In the genomic region with DNA sequence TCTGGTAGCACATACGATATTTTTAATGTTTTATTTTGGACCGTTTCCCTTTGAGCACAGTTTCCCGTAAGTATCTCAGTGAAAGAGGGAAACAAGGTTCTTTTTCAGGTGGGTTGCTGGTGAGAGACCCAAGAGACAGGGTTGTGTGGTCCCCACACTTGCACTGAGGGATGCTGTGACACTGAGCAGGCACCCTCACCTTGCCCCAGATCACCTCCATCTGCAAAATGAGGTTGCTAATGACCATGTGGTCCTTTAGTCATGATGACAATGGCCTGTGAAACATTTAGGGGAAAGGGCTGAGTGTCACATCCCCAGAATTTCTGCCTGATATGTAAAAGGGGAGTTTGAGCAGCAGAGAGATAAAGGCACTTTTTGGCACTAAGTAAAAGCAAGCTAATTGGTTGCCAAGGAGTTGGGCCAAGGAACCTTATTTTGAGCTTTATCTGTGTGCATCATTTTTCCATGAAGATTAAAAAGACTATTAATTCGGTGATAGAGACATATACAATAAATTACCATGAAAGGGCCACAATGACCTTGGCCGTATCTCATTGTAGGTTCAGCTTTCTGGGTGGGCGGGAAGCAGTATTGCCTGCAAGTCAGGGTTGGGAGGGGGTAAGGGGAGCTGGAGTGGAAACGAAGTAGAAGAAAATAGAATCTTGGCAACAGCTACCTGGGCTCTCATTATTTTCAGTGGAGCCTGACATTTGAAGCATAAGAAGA, we compare ENCODE assay signal across 11 cellular contexts. TPM values are rescaled to one million over a fixed set of nuclear protein-coding genes. Genes with fewer than 3 reads are reported as not detected.
DNase-seq lines count a peak whose midpoint lies in the region; ATAC-seq and TF ChIP-seq lines count a peak whose summit lies in the region.
"Had no signal": no experiment of that assay in that cellular context is flagged by ENCODE, and none has a peak within 500 bp of the region (broad histone marks: within the 10 kb centered on the region; RNA-seq: fewer than 3 reads in every experiment).

No MANE protein-coding gene starts in this region.

- H3K4me3 ChIP-seq in cardiac muscle cell (no peak overlapping the region), left lung (no peak overlapping the region), gastrocnemius medialis (no peak overlapping the region)

- H3K9me3 Mint-ChIP-seq in activated naive CD8-positive, alpha-beta T cell (ENCODE audit: low read depth): no peaks in the 10 kb centered on the region
- no peaks in the 10 kb centered on the region for H3K9me3 Mint-ChIP-seq in type B pancreatic cell

- peaks cover 20% of the 10 kb centered on the region for H3K36me3 Mint-ChIP-seq in activated naive CD8-positive, alpha-beta T cell
- peaks cover 52% of the 10 kb centered on the region for H3K36me3 Mint-ChIP-seq in type B pancreatic cell

- TF ChIP-seq POLR2A in gastrocnemius medialis (IDR thresholded peaks at IDR 0.05): no peak

- H3K4me3 Mint-ChIP-seq in activated naive CD8-positive, alpha-beta T cell: peak overlapping the region; percentile 98
- peak overlapping the region; percentile 72 for H3K4me3 Mint-ChIP-seq in type B pancreatic cell

- no peaks in the 10 kb centered on the region for H3K27me3 ChIP-seq in cardiac muscle cell
- H3K27me3 ChIP-seq in left lung: peaks cover 0 to 33% of the 10 kb centered on the region in 2 donors
- peaks cover 37 to 45% (median 42%) of the 10 kb centered on the region in 3 donors for H3K27me3 ChIP-seq in gastrocnemius medialis

- in situ Hi-C loops in gastrocnemius medialis (cut with MboI; ENCODE audit: low sequenced_read_pairs in 4 of 4): loop anchor here (5.0 to 10.0 kb wide), 5 partner anchors 163 to 396 kb away; no protein-coding TSS in a partner anchor

- TF ChIP-seq CTCF in cardiac muscle cell (IDR thresholded peaks at IDR 0.05; ENCODE audit: low read depth, low read length): no peak
- TF ChIP-seq CTCF in left lung (IDR thresholded peaks at IDR 0.05): no peak
- no peak for TF ChIP-seq CTCF in type B pancreatic cell (conservative IDR thresholded peaks at IDR 0.05)
- no peak for TF ChIP-seq CTCF in gastrocnemius medialis (IDR thresholded peaks at IDR 0.05 in 4 of 5, conservative IDR thresholded peaks at IDR 0.05 in 1 of 5)

- ATAC-seq in left cardiac atrium (no peak), left lung (no peak), gastrocnemius medialis (no peak)
- no peak for ATAC-seq in activated CD4-positive, CD25-positive, alpha-beta regulatory T cell treated with anti-CD3 and anti-CD28 coated beads, Interleukin-2, amount 50 U/mL, for 24 hours
- ATAC-seq: esophagus mucosa, Panc1 had no signal

- intact Hi-C loops in left cardiac atrium (cut with DNase I): loop anchor here (2.0 to 10.0 kb wide), 6 partner anchors 171 to 393 kb away; no protein-coding TSS in a partner anchor
- intact Hi-C loops in left lung (cut with DNase I): loop anchor here in 1 of 2 donors (5.0 to 10.0 kb wide), 3 partner anchors 171 to 393 kb away; no protein-coding TSS in a partner anchor
- intact Hi-C loops in gastrocnemius medialis (cut with DNase I; ENCODE audit: low total_unique reads): loop anchor here (1.0 to 10.0 kb wide), 5 partner anchors 241 to 976 kb away; partner anchors contain the start of gene PARP11

- H3K4me1 Mint-ChIP-seq in activated naive CD8-positive, alpha-beta T cell (ENCODE audit: low read depth): peaks cover 57% of the 10 kb centered on the region
- H3K4me1 Mint-ChIP-seq in type B pancreatic cell (ENCODE audit: unreplicated experiment): peaks cover 29% of the 10 kb centered on the region

- no peak for DNase-seq in cardiac muscle cell (ENCODE audit: low read depth in 1 of 2, low spot score in 1 of 2)
- DNase-seq in left cardiac atrium: no peak
- no peak for DNase-seq in left lung
- no peak for DNase-seq in type B pancreatic cell (ENCODE audit: extremely low spot score, unreplicated experiment)
- DNase-seq in gastrocnemius medialis: no peak
- DNase-seq in hypothalamus (lab: John Stamatoyannopoulos, UW): no peak
- DNase-seq: WERI-Rb-1 had no signal

- peak overlapping the region; percentile 46 for H3K27ac ChIP-seq in cardiac muscle cell
- peak overlapping the region; percentile 23 to 40 for H3K27ac ChIP-seq in left lung
- no peak overlapping the region for H3K27ac ChIP-seq in gastrocnemius medialis
- H3K27ac ChIP-seq: WERI-Rb-1 had no signal

- peak overlapping the region; percentile 86 for H3K27ac Mint-ChIP-seq in activated naive CD8-positive, alpha-beta T cell
- peak overlapping the region; percentile 73 for H3K27ac Mint-ChIP-seq in type B pancreatic cell

- H3K36me3 ChIP-seq in cardiac muscle cell (peaks cover 2% of the 10 kb centered on the region), left lung (peaks cover 0 to 37% of the 10 kb centered on the region in 2 donors), gastrocnemius medialis (no peaks in the 10 kb centered on the region)
- H3K36me3 ChIP-seq: WERI-Rb-1 had no signal

- no peaks in the 10 kb centered on the region for H3K27me3 Mint-ChIP-seq in activated naive CD8-positive, alpha-beta T cell
- peaks cover 14% of the 10 kb centered on the region for H3K27me3 Mint-ChIP-seq in type B pancreatic cell

- H3K9me3 ChIP-seq in cardiac muscle cell (ENCODE audit: low read depth) (no peaks in the 10 kb centered on the region), left lung (no peaks in the 10 kb centered on the region), gastrocnemius medialis (no peaks in the 10 kb centered on the region)

- H3K4me1 ChIP-seq in cardiac muscle cell (ENCODE audit: low read depth) (peaks cover 40% of the 10 kb centered on the region), left lung (peaks cover 26 to 78% of the 10 kb centered on the region in 2 donors), gastrocnemius medialis (peaks cover 20 to 30% of the 10 kb centered on the region in 2 donors)

RNA-seq across cellular contexts. Expression of gene CCND2, which starts 4.5 kb away (rescaled TPM):
- total RNA-seq in cardiac muscle cell (89.9 and 110 TPM in 2 replicates), left cardiac atrium (100 to 1,000 TPM; 170 to 202 TPM), left lung (100 to 1,000 TPM; 101 to 203 TPM), type B pancreatic cell (ENCODE audit: low replicate concordance) (261 and 278 TPM in 2 replicates), gastrocnemius medialis (1 to 10 TPM; 2.7 to 5.6 (median 3.2) TPM)
- 91.5 and 94.4 TPM in 2 replicates for polyA plus RNA-seq in cardiac muscle cell

RNA-seq across cellular contexts. Expression of gene TIGAR, which starts 43.0 kb away (rescaled TPM):
- 2.7 and 3.2 TPM in 2 replicates for total RNA-seq in cardiac muscle cell
- polyA plus RNA-seq in cardiac muscle cell: 8.5 and 16.4 TPM in 2 replicates
- 10 to 100 TPM in 1 of 2 donors, 1 to 10 TPM in 1; 9.7 to 14.0 TPM for total RNA-seq in left cardiac atrium
- 10 to 100 TPM; 19.8 to 21.4 TPM for total RNA-seq in left lung
- total RNA-seq in type B pancreatic cell (ENCODE audit: low replicate concordance): 17.2 and 51.5 TPM in 2 replicates
- 1 to 10 TPM; 4.4 to 8.3 (median 6.7) TPM for total RNA-seq in gastrocnemius medialis

Comparison
In these comparisons a context has a peak if more than half of its experiments do, and no peak if none do; other contexts are left out.
1. H3K27ac ChIP-seq: peak in cardiac muscle cell (single experiment) and left lung (2 of 2); none in gastrocnemius medialis (0 of 4).
2. RNA of gene CCND2, which starts 4.5 kb away (total RNA-seq): 261 to 278 TPM in type B pancreatic cell, 101 to 203 TPM in left lung, 170 to 202 TPM in left cardiac atrium and 89.9 to 110 TPM in cardiac muscle cell; 2.7 to 5.6 TPM in gastrocnemius medialis; every median in the first group is over 10 times any median in the second.